In genomic region chr3:153028336-153028735, GRCh38 we compare ENCODE assay signal across 17 cellular contexts.
DNase-seq lines count a peak whose midpoint lies in the region; TF ChIP-seq lines count a peak whose summit lies in the region.
"Had no signal": no experiment of that assay in that cellular context is flagged by ENCODE, and none has a peak within 500 bp of the region (broad histone marks: within the 10 kb centered on the region; RNA-seq: fewer than 3 reads in every experiment).

No MANE protein-coding gene starts in this region.

- POLR2A ChIA-PET in SK-N-SH (lab: Yijun Ruan, JAX), result no interaction called here

- H2AFZ ChIP-seq in SK-N-SH (ENCODE audit: low read depth), result peak overlapping the region; percentile 66; the same call in 1 of the 2 replicates
- H2AFZ ChIP-seq in mesenchymal stem cell (ENCODE audit: low read depth, low read length), result no peak overlapping the region

- H3K27ac ChIP-seq in SK-N-SH (ENCODE audit: low read depth in 2 of 2, low read length in 1 of 2), result no peak overlapping the region
- H3K27ac ChIP-seq in cingulate gyrus (ENCODE audit: low read depth, low read length), result peak overlapping the region; percentile 35
- H3K27ac ChIP-seq in mesenchymal stem cell (ENCODE audit: low read length, poor library complexity, severe bottlenecking), result no peak overlapping the region
- H3K27ac ChIP-seq: ascending aorta, SJSA1 had no signal

- no peak overlapping the region for H3K14ac ChIP-seq in mesenchymal stem cell (ENCODE audit: low read length in 2 of 2)

- H4K8ac ChIP-seq in mesenchymal stem cell (ENCODE audit: low read length), result no peak overlapping the region

- H3K4me3 ChIP-seq in SK-N-SH (ENCODE audit: low read depth in 2 of 2, low read length in 1 of 2) (no peak overlapping the region), mesenchymal stem cell (ENCODE audit: insufficient read depth in 1 of 2, low read depth in 1 of 2, low read length in 2 of 2) (no peak overlapping the region)
- H3K4me3 ChIP-seq: ascending aorta, SJSA1, skin epidermis had no signal

- H3K18ac ChIP-seq in mesenchymal stem cell (ENCODE audit: low read depth in 1 of 2, low read length in 2 of 2), result no peak overlapping the region

- 50% methylated on average over 6 of the region's 6 CpGs for WGBS in SK-N-SH (ENCODE audit: low lambda C conversion rate)
- 89% methylated on average over 5 of the region's 6 CpGs for WGBS in mesenchymal stem cell

- peak; percentile 17 for DNase-seq in GF-D8 (lab: John Stamatoyannopoulos, UW)
- DNase-seq in SK-N-SH, result no peak
- no peak for DNase-seq in mesenchymal stem cell
- no peak for DNase-seq in GM19238 (ENCODE audit: insufficient read length, low spot score)
- no peak for DNase-seq in activated CD8-positive, alpha-beta memory T cell treated with anti-CD3 and anti-CD28 coated beads, Interleukin-2, amount 50 U/mL, for 4 hours
- no peak for DNase-seq in T1000 (lab: John Stamatoyannopoulos, UW)
- no peak for DNase-seq in NCI-H1436 (lab: John Stamatoyannopoulos, UW)
- DNase-seq: activated gamma-delta T cell; effector memory CD8-positive, alpha-beta T cell; HCEC 1CT; mesendoderm; occipital lobe; stimulated activated naive B cell treated with anti-CD40 and anti-IgM and Interleukin-4, amounts not matched to agents 10 μg/mL and 1 μg/mL and 100 μg/mL, for 72 hours had no signal

- CTCF ChIA-PET in SK-N-SH (lab: Yijun Ruan, JAX), result no interaction called here

- no peaks in the 10 kb centered on the region for H4K20me1 ChIP-seq in SK-N-SH (ENCODE audit: insufficient read depth)

- H3K36me3 ChIP-seq in SK-N-SH (replicated peaks in 1 of 2; ENCODE audit: control insufficient read depth in 1 of 2, insufficient read depth in 2 of 2, low read length in 1 of 2), result no peaks in the 10 kb centered on the region
- no peaks in the 10 kb centered on the region for H3K36me3 ChIP-seq in mesenchymal stem cell (ENCODE audit: control insufficient read depth in 1 of 2, insufficient read depth in 2 of 2, low read depth in 1 of 2, low read length in 2 of 2)
- H3K36me3 ChIP-seq: ascending aorta, SJSA1 had no signal

- TF ChIP-seq CTCF in SK-N-SH (IDR thresholded peaks at IDR 0.05), result no peak

- no peaks in the 10 kb centered on the region for H3F3A ChIP-seq in SK-N-SH (replicated peaks; ENCODE audit: insufficient read depth)

- no peak for TF ChIP-seq RAD21 in SK-N-SH (IDR thresholded peaks at IDR 0.05; ENCODE audit: low read length)

- H2AK5ac ChIP-seq in mesenchymal stem cell (ENCODE audit: low read length, severe bottlenecking), result no peak overlapping the region

- no peak overlapping the region for H3K9ac ChIP-seq in SK-N-SH
- peak overlapping the region; percentile 67 for H3K9ac ChIP-seq in mesenchymal stem cell (ENCODE audit: low read length)

- no peak for TF ChIP-seq EP300 in SK-N-SH (IDR thresholded peaks at IDR 0.05; ENCODE audit: borderline replicate concordance in 1 of 2, low read depth in 1 of 2, low read length in 1 of 2)

- no peak overlapping the region for H2BK5ac ChIP-seq in mesenchymal stem cell (ENCODE audit: low read depth, low read length, poor library complexity, severe bottlenecking)

- H3K9me2 ChIP-seq in SK-N-SH, result no peaks in the 10 kb centered on the region

- H4K91ac ChIP-seq in mesenchymal stem cell (ENCODE audit: low read length), result no peak overlapping the region

- no peak overlapping the region for H3K23ac ChIP-seq in mesenchymal stem cell (ENCODE audit: low read length in 2 of 2)

- H3K4me2 ChIP-seq in SK-N-SH (no peak overlapping the region), mesenchymal stem cell (ENCODE audit: low read length, poor library complexity, severe bottlenecking) (no peak overlapping the region)

- H2BK12ac ChIP-seq in mesenchymal stem cell (ENCODE audit: low read length in 2 of 2), result no peak overlapping the region

- H3K4me1 ChIP-seq in SK-N-SH (ENCODE audit: control insufficient read depth in 1 of 2, insufficient read depth in 2 of 2, low read depth in 1 of 2, low read length in 1 of 2) (0 out of 4 replicates have a peak, but pooled peaks cover 0 to 8% of the 10 kb centered on the region in 2 experiments), mesenchymal stem cell (ENCODE audit: control insufficient read depth, insufficient read depth, low read depth, low read length) (no peaks in the 10 kb centered on the region)
- H3K4me1 ChIP-seq: ascending aorta, SJSA1 had no signal

- no peaks in the 10 kb centered on the region for H3K79me2 ChIP-seq in SK-N-SH (ENCODE audit: insufficient read depth)

- no peak overlapping the region for H2BK15ac ChIP-seq in mesenchymal stem cell (ENCODE audit: low read depth, poor library complexity, severe bottlenecking)

- H3K27me3 ChIP-seq in SK-N-SH (ENCODE audit: insufficient read depth) (no peaks in the 10 kb centered on the region; the same call in 1 of the 2 replicates), mesenchymal stem cell (ENCODE audit: control insufficient read depth in 1 of 2, insufficient read depth in 1 of 2, low read length in 2 of 2) (no peaks in the 10 kb centered on the region)
- H3K27me3 ChIP-seq: ascending aorta, SJSA1 had no signal

- H3K9me3 ChIP-seq in SK-N-SH (no peaks in the 10 kb centered on the region), mesenchymal stem cell (ENCODE audit: control insufficient read depth, low read length) (no peaks in the 10 kb centered on the region)
- H3K9me3 ChIP-seq: ascending aorta, SJSA1 had no signal

- H2BK120ac ChIP-seq in mesenchymal stem cell (ENCODE audit: low read depth, low read length), result no peak overlapping the region

- H3K4ac ChIP-seq in mesenchymal stem cell (ENCODE audit: low read depth in 1 of 2, low read length in 2 of 2), result no peak overlapping the region

- H3K79me1 ChIP-seq in mesenchymal stem cell (replicated peaks; ENCODE audit: low read length, poor library complexity, severe bottlenecking), result no peaks in the 10 kb centered on the region

TF ChIP-seq in SK-N-SH, 30 proteins besides CTCF, POLR2A, EP300 and RAD21 (continues in another document):
- TF ChIP-seq RFX5 (IDR thresholded peaks at IDR 0.05; ENCODE audit: low read length) (no peak), USF1 (IDR thresholded peaks at IDR 0.05; ENCODE audit: borderline replicate concordance, low read depth) (no peak), MAX (IDR thresholded peaks at IDR 0.05; ENCODE audit: low read depth) (no peak), SIN3A (IDR thresholded peaks at IDR 0.05; ENCODE audit: borderline replicate concordance, low read depth, low read length) (no peak), NRF1 (IDR thresholded peaks at IDR 0.05; ENCODE audit: low read depth, low read length) (no peak), RXRA (IDR thresholded peaks at IDR 0.05; ENCODE audit: borderline replicate concordance, low read depth) (no peak), ELF1 (IDR thresholded peaks at IDR 0.05) (no peak), FOXM1 (IDR thresholded peaks at IDR 0.05; ENCODE audit: low read depth) (no peak), MEF2A (IDR thresholded peaks at IDR 0.05; ENCODE audit: borderline replicate concordance, low read depth) (no peak), GATA2 (CRISPR knock-in tag; IDR thresholded peaks at IDR 0.05) (no peak), RCOR1 (IDR thresholded peaks at IDR 0.05; ENCODE audit: low read length) (no peak), YY1 (IDR thresholded peaks at IDR 0.05; ENCODE audit: low read depth) (no peak), SMC3 (IDR thresholded peaks at IDR 0.05; ENCODE audit: low read depth, low read length) (no peak), FOSL2 (IDR thresholded peaks at IDR 0.05; ENCODE audit: borderline replicate concordance, low read depth) (no peak), JUND (IDR thresholded peaks at IDR 0.05) (no peak), POLR2AphosphoS5 (IDR thresholded peaks at IDR 0.05; ENCODE audit: low read depth, low read length) (no peak), ZBTB33 (IDR thresholded peaks at IDR 0.05; ENCODE audit: borderline replicate concordance, low read depth) (no peak)
